ENCODE assay signal across 9 cellular contexts in genomic region chr17:75848523-75849303, GRCh38. TPM values are rescaled to one million over a fixed set of nuclear protein-coding genes. Genes with fewer than 3 reads are reported as not detected.
DNase-seq lines count a peak whose midpoint lies in the region; ATAC-seq and TF ChIP-seq lines count a peak whose summit lies in the region.
"Had no signal": no experiment of that assay in that cellular context is flagged by ENCODE, and none has a peak within 500 bp of the region (broad histone marks: within the 10 kb centered on the region; RNA-seq: fewer than 3 reads in every experiment).

No MANE protein-coding gene starts in this region.

- TF ChIP-seq CTCF in GM12864 (IDR thresholded peaks at IDR 0.05; ENCODE audit: low read depth, low read length, missing control alignments) (peak; percentile 86), coronary artery (IDR thresholded peaks at IDR 0.05) (peak; percentile 55)

- no peaks in the 10 kb centered on the region for H3K27me3 ChIP-seq in mesendoderm (ENCODE audit: insufficient read depth, low read length, poor library complexity)

- no peak for ATAC-seq in HG03139 (IDR thresholded peaks at IDR 0.05; ENCODE audit: unreplicated experiment)

- H3K18ac ChIP-seq in mesendoderm (ENCODE audit: low read length), result no peak overlapping the region

- H3K27ac ChIP-seq in coronary artery, result peak overlapping the region in 1 of 2 donors; percentile 96
- no peak overlapping the region for H3K27ac ChIP-seq in mesendoderm (ENCODE audit: low read depth, low read length)
- H3K27ac ChIP-seq: epithelial cell of prostate had no signal

- H3K36me3 ChIP-seq in mesendoderm (ENCODE audit: control insufficient read depth, insufficient read depth, low read length), result peaks cover 10% of the 10 kb centered on the region

- H3K4me2 ChIP-seq in mesendoderm (ENCODE audit: low read length), result no peak overlapping the region

- H2BK15ac ChIP-seq in mesendoderm (replicated peaks; ENCODE audit: low read depth), result no peak overlapping the region

- H3K79me2 ChIP-seq in mesendoderm (ENCODE audit: control insufficient read depth, insufficient read depth, low read length), result peaks cover 2% of the 10 kb centered on the region

- H3K4me1 ChIP-seq in mesendoderm (ENCODE audit: control insufficient read depth, low read depth, low read length), result peaks cover 7% of the 10 kb centered on the region

- no peak overlapping the region for H2AK5ac ChIP-seq in mesendoderm (ENCODE audit: low read length)

- H2BK120ac ChIP-seq in mesendoderm (ENCODE audit: low read depth, low read length), result no peak overlapping the region

- H3K79me1 ChIP-seq in mesendoderm (ENCODE audit: low read length), result peaks cover 2% of the 10 kb centered on the region

- no peak overlapping the region for H3K4me3 ChIP-seq in GM12864 (ENCODE audit: low read depth, low read length)
- H3K4me3 ChIP-seq in coronary artery, result peak overlapping the region; percentile 3
- H3K4me3 ChIP-seq in mesendoderm (ENCODE audit: low read length), result no peak overlapping the region

- no peak overlapping the region for H2BK5ac ChIP-seq in mesendoderm (ENCODE audit: low read length)

- H3K4ac ChIP-seq in mesendoderm (ENCODE audit: low read depth, low read length), result no peak overlapping the region

- DNase-seq in GM12864 (ENCODE audit: low read depth), result no peak
- DNase-seq in NCI-H2196 (lab: John Stamatoyannopoulos, UW; ENCODE audit: unreplicated experiment), result peak; percentile 87
- DNase-seq in activated CD4-positive, alpha-beta T cell treated with anti-CD3 and anti-CD28 coated beads for 48 hours, result peak; percentile 91
- no peak for DNase-seq in coronary artery (ENCODE audit: low spot score)
- DNase-seq in mesendoderm, result peak; percentile 83
- DNase-seq in stimulated activated CD8-positive, alpha-beta memory T cell treated with anti-CD3 and anti-CD28 coated beads, Interleukin-4, amount 100 ng/mL, for 48 hours, result peak; percentile 96
- DNase-seq in KG1 (lab: John Stamatoyannopoulos, UW), result no peak

- no CpG with 5 or more reads among the region's 16 CpGs for WGBS in mesendoderm (ENCODE audit: extremely low coverage, insufficient coverage, low lambda C conversion rate)

- H3K56ac ChIP-seq in mesendoderm (ENCODE audit: low read length), result peak overlapping the region; percentile 19

- H3K9ac ChIP-seq in mesendoderm (ENCODE audit: low read length), result no peak overlapping the region

- no peak overlapping the region for H4K5ac ChIP-seq in mesendoderm (ENCODE audit: low read length)

- no peak overlapping the region for H3K23ac ChIP-seq in mesendoderm (ENCODE audit: low read length)

- H4K8ac ChIP-seq in mesendoderm (ENCODE audit: low read depth, low read length), result no peak overlapping the region

RNA-seq across cellular contexts. Expression of gene UNC13D, which starts 4.5 kb away (rescaled TPM):
- 2.1 TPM for polyA plus RNA-seq in mesendoderm (2013, experiment 1 of 2)
- polyA plus RNA-seq in mesendoderm (2013, experiment 2 of 2), result 2.4 TPM

RNA-seq across cellular contexts. Expression of gene WBP2, which starts 6.4 kb away (rescaled TPM):
- polyA plus RNA-seq in mesendoderm (2013, experiment 1 of 2), result 70.2 TPM
- 71.9 TPM for polyA plus RNA-seq in mesendoderm (2013, experiment 2 of 2)

RNA-seq across cellular contexts. Expression of gene TRIM47, which starts 29.7 kb away (rescaled TPM):
- polyA plus RNA-seq in mesendoderm (2013, experiment 1 of 2), result 1.5 TPM
- polyA plus RNA-seq in mesendoderm (2013, experiment 2 of 2), result 2.1 TPM

RNA-seq across cellular contexts. Expression of gene TRIM65, which starts 48.0 kb away (rescaled TPM):
- 31.0 TPM for polyA plus RNA-seq in mesendoderm (2013, experiment 1 of 2)
- 30.0 TPM for polyA plus RNA-seq in mesendoderm (2013, experiment 2 of 2)

RNA-seq across cellular contexts. Expression of gene MRPL38, which starts 56.0 kb away (rescaled TPM):
- polyA plus RNA-seq in mesendoderm (2013, experiment 1 of 2), result 67.5 TPM
- 68.9 TPM for polyA plus RNA-seq in mesendoderm (2013, experiment 2 of 2)

Comparison
In these comparisons a context has a peak if more than half of its experiments do, and no peak if none do; other contexts are left out.
1. DNase-seq: peak in NCI-H2196 (single experiment), activated CD4-positive, alpha-beta T cell treated with anti-CD3 and anti-CD28 coated beads for 48 hours (single experiment), mesendoderm (single experiment) and stimulated activated CD8-positive, alpha-beta memory T cell treated with anti-CD3 and anti-CD28 coated beads, Interleukin-4, amount 100 ng/mL, for 48 hours (single experiment); none in GM12864 (single experiment), coronary artery (single experiment) and KG1 (single experiment).